Comparison of ENCODE assay signal across 2 cellular contexts in the genomic region with DNA sequence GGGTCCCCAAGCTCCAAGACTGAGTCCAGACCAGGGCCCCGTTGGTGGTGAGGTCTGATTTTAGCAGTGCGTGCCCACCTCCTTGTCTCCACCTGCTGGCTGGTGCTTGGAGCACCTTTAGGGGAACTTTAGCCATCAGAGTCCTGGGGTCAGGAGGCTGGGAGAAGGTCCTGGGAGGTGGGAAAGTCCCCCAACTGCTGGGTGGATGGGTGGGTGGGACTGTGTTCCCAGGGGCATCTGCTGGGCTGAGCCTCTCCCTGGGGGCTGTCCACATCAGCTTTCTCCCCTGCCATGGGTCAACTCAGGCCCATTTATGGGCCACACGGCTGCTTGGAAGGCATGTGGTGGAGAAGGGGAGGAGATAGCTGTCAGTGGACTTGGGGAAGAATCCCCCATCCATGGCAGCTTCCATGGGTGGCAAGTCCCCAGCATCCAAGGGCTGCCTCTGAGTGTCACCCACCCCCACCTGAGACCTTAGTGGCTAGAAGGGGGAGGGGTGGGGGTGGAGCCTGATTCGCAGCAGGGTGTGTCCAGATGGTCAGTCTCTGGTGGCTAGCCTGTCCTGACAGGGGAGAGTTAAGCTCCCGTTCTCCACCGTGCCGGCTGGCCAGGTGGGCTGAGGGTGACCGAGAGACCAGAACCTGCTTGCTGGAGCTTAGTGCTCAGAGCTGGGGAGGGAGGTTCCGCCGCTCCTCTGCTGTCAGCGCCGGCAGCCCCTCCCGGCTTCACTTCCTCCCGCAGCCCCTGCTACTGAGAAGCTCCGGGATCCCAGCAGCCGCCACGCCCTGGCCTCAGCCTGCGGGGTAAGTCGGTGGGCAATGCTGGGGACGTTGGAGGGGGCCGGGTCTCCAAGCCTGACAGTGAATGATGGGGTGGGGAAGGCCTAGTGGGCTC.
TF ChIP-seq lines count a peak whose summit lies in the region.

A gene with protein sequence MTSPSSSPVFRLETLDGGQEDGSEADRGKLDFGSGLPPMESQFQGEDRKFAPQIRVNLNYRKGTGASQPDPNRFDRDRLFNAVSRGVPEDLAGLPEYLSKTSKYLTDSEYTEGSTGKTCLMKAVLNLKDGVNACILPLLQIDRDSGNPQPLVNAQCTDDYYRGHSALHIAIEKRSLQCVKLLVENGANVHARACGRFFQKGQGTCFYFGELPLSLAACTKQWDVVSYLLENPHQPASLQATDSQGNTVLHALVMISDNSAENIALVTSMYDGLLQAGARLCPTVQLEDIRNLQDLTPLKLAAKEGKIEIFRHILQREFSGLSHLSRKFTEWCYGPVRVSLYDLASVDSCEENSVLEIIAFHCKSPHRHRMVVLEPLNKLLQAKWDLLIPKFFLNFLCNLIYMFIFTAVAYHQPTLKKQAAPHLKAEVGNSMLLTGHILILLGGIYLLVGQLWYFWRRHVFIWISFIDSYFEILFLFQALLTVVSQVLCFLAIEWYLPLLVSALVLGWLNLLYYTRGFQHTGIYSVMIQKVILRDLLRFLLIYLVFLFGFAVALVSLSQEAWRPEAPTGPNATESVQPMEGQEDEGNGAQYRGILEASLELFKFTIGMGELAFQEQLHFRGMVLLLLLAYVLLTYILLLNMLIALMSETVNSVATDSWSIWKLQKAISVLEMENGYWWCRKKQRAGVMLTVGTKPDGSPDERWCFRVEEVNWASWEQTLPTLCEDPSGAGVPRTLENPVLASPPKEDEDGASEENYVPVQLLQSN (plus strand): TSS at position 541 of the 894 bp plus-strand sequence. CDS start 2,098 bp downstream, outside the sequence.

TF ChIP-seq in K562, 482 proteins besides CTCF, POLR2A, EP300 and RAD21 (continued from another document and continues in another):
- TF ChIP-seq ZNF445 (CRISPR knock-in tag; IDR thresholded peaks at IDR 0.05; ENCODE audit: low read depth) (no peak), ZNF57 (CRISPR knock-in tag; IDR thresholded peaks at IDR 0.05) (no peak), EWSR1 (IDR thresholded peaks at IDR 0.05; ENCODE audit: borderline replicate concordance, low read depth, partially characterized antibody) (no peak), DMBX1 (CRISPR knock-in tag; IDR thresholded peaks at IDR 0.05; ENCODE audit: borderline replicate concordance) (no peak), KLF1 (tag; IDR thresholded peaks at IDR 0.05) (no peak), TAF1 (IDR thresholded peaks at IDR 0.05; ENCODE audit: control insufficient read depth, extremely low read depth, insufficient read depth, low read length, severe bottlenecking) (peak; percentile 60), PYGO2 (tag; IDR thresholded peaks at IDR 0.05) (no peak), NFRKB (IDR thresholded peaks at IDR 0.05; ENCODE audit: low read depth) (no peak), ZSCAN29 (IDR thresholded peaks at IDR 0.05) (no peak)
- TF ChIP-seq, protein P1, sequence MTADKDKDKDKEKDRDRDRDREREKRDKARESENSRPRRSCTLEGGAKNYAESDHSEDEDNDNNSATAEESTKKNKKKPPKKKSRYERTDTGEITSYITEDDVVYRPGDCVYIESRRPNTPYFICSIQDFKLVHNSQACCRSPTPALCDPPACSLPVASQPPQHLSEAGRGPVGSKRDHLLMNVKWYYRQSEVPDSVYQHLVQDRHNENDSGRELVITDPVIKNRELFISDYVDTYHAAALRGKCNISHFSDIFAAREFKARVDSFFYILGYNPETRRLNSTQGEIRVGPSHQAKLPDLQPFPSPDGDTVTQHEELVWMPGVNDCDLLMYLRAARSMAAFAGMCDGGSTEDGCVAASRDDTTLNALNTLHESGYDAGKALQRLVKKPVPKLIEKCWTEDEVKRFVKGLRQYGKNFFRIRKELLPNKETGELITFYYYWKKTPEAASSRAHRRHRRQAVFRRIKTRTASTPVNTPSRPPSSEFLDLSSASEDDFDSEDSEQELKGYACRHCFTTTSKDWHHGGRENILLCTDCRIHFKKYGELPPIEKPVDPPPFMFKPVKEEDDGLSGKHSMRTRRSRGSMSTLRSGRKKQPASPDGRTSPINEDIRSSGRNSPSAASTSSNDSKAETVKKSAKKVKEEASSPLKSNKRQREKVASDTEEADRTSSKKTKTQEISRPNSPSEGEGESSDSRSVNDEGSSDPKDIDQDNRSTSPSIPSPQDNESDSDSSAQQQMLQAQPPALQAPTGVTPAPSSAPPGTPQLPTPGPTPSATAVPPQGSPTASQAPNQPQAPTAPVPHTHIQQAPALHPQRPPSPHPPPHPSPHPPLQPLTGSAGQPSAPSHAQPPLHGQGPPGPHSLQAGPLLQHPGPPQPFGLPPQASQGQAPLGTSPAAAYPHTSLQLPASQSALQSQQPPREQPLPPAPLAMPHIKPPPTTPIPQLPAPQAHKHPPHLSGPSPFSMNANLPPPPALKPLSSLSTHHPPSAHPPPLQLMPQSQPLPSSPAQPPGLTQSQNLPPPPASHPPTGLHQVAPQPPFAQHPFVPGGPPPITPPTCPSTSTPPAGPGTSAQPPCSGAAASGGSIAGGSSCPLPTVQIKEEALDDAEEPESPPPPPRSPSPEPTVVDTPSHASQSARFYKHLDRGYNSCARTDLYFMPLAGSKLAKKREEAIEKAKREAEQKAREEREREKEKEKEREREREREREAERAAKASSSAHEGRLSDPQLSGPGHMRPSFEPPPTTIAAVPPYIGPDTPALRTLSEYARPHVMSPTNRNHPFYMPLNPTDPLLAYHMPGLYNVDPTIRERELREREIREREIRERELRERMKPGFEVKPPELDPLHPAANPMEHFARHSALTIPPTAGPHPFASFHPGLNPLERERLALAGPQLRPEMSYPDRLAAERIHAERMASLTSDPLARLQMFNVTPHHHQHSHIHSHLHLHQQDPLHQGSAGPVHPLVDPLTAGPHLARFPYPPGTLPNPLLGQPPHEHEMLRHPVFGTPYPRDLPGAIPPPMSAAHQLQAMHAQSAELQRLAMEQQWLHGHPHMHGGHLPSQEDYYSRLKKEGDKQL (CRISPR knock-in tag; IDR thresholded peaks at IDR 0.05; ENCODE audit: borderline replicate concordance), result no peak
- TF ChIP-seq, protein P2, sequence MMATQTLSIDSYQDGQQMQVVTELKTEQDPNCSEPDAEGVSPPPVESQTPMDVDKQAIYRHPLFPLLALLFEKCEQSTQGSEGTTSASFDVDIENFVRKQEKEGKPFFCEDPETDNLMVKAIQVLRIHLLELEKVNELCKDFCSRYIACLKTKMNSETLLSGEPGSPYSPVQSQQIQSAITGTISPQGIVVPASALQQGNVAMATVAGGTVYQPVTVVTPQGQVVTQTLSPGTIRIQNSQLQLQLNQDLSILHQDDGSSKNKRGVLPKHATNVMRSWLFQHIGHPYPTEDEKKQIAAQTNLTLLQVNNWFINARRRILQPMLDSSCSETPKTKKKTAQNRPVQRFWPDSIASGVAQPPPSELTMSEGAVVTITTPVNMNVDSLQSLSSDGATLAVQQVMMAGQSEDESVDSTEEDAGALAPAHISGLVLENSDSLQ (IDR thresholded peaks at IDR 0.05), result peak; percentile 22; the same call in 1 of the 2 replicates
- TF ChIP-seq, protein P3, sequence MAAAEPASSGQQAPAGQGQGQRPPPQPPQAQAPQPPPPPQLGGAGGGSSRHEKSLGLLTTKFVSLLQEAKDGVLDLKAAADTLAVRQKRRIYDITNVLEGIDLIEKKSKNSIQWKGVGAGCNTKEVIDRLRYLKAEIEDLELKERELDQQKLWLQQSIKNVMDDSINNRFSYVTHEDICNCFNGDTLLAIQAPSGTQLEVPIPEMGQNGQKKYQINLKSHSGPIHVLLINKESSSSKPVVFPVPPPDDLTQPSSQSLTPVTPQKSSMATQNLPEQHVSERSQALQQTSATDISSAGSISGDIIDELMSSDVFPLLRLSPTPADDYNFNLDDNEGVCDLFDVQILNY (CRISPR knock-in tag; IDR thresholded peaks at IDR 0.05), result no peak
- TF ChIP-seq, protein P4, sequence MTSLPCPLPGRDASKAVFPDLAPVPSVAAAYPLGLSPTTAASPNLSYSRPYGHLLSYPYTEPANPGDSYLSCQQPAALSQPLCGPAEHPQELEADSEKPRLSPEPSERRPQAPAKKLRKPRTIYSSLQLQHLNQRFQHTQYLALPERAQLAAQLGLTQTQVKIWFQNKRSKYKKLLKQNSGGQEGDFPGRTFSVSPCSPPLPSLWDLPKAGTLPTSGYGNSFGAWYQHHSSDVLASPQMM (CRISPR knock-in tag; IDR thresholded peaks at IDR 0.05), result no peak

TF ChIP-seq in HepG2, 621 proteins besides CTCF, POLR2A, EP300 and RAD21 (continued from another document and continues in another):
- TF ChIP-seq, protein P5, sequence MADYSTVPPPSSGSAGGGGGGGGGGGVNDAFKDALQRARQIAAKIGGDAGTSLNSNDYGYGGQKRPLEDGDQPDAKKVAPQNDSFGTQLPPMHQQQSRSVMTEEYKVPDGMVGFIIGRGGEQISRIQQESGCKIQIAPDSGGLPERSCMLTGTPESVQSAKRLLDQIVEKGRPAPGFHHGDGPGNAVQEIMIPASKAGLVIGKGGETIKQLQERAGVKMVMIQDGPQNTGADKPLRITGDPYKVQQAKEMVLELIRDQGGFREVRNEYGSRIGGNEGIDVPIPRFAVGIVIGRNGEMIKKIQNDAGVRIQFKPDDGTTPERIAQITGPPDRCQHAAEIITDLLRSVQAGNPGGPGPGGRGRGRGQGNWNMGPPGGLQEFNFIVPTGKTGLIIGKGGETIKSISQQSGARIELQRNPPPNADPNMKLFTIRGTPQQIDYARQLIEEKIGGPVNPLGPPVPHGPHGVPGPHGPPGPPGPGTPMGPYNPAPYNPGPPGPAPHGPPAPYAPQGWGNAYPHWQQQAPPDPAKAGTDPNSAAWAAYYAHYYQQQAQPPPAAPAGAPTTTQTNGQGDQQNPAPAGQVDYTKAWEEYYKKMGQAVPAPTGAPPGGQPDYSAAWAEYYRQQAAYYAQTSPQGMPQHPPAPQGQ (CRISPR knock-in tag; IDR thresholded peaks at IDR 0.05; ENCODE audit: borderline replicate concordance), result no peak
- TF ChIP-seq SALL2 (CRISPR knock-in tag; IDR thresholded peaks at IDR 0.05) (no peak), ZMYM3 (CRISPR knock-in tag; IDR thresholded peaks at IDR 0.05) (peak; percentile 7; the same call in 1 of the 2 replicates), ZNF850 (CRISPR knock-in tag; conservative IDR thresholded peaks at IDR 0.05) (no peak), PAX8 (CRISPR knock-in tag; IDR thresholded peaks at IDR 0.05; ENCODE audit: borderline replicate concordance) (no peak), HIVEP1 (CRISPR knock-in tag; IDR thresholded peaks at IDR 0.05) (no peak), FOXK2 (IDR thresholded peaks at IDR 0.05) (no peak), ZNF737 (CRISPR knock-in tag; IDR thresholded peaks at IDR 0.05; ENCODE audit: borderline replicate concordance) (no peak), ZNF343 (CRISPR knock-in tag; IDR thresholded peaks at IDR 0.05) (peak; percentile 13; the same call in 1 of the 2 replicates), ZNF678 (CRISPR knock-in tag; IDR thresholded peaks at IDR 0.05) (no peak), FOXC1 (CRISPR knock-in tag; IDR thresholded peaks at IDR 0.05; ENCODE audit: borderline replicate concordance) (no peak), GATAD2A (CRISPR knock-in tag; IDR thresholded peaks at IDR 0.05) (0 out of 2 replicates have a peak, but pooled peaks have one; percentile 4), HOXD1 (CRISPR knock-in tag; IDR thresholded peaks at IDR 0.05) (no peak), RBM39 (IDR thresholded peaks at IDR 0.05; ENCODE audit: low read depth, low read length, poor library complexity, severe bottlenecking) (peak; percentile 41), NR2F1 (CRISPR knock-in tag; IDR thresholded peaks at IDR 0.05) (no peak), BCL6 (CRISPR knock-in tag; IDR thresholded peaks at IDR 0.05) (no peak), ZFAT (CRISPR knock-in tag; conservative IDR thresholded peaks at IDR 0.05) (no peak), HMG20A (CRISPR knock-in tag; IDR thresholded peaks at IDR 0.05; ENCODE audit: borderline replicate concordance) (no peak), NFYB (CRISPR knock-in tag; IDR thresholded peaks at IDR 0.05) (no peak)
- TF ChIP-seq, protein P6, sequence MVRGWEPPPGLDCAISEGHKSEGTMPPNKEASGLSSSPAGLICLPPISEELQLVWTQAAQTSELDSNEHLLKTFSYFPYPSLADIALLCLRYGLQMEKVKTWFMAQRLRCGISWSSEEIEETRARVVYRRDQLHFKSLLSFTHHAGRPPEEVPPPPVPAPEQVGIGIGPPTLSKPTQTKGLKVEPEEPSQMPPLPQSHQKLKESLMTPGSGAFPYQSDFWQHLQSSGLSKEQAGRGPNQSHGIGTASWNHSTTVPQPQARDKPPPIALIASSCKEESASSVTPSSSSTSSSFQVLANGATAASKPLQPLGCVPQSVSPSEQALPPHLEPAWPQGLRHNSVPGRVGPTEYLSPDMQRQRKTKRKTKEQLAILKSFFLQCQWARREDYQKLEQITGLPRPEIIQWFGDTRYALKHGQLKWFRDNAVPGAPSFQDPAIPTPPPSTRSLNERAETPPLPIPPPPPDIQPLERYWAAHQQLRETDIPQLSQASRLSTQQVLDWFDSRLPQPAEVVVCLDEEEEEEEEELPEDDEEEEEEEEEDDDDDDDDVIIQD (CRISPR knock-in tag; IDR thresholded peaks at IDR 0.05; ENCODE audit: low read depth), result 0 out of 2 replicates have a peak, but pooled peaks have one; percentile 28
- TF ChIP-seq, protein P7, sequence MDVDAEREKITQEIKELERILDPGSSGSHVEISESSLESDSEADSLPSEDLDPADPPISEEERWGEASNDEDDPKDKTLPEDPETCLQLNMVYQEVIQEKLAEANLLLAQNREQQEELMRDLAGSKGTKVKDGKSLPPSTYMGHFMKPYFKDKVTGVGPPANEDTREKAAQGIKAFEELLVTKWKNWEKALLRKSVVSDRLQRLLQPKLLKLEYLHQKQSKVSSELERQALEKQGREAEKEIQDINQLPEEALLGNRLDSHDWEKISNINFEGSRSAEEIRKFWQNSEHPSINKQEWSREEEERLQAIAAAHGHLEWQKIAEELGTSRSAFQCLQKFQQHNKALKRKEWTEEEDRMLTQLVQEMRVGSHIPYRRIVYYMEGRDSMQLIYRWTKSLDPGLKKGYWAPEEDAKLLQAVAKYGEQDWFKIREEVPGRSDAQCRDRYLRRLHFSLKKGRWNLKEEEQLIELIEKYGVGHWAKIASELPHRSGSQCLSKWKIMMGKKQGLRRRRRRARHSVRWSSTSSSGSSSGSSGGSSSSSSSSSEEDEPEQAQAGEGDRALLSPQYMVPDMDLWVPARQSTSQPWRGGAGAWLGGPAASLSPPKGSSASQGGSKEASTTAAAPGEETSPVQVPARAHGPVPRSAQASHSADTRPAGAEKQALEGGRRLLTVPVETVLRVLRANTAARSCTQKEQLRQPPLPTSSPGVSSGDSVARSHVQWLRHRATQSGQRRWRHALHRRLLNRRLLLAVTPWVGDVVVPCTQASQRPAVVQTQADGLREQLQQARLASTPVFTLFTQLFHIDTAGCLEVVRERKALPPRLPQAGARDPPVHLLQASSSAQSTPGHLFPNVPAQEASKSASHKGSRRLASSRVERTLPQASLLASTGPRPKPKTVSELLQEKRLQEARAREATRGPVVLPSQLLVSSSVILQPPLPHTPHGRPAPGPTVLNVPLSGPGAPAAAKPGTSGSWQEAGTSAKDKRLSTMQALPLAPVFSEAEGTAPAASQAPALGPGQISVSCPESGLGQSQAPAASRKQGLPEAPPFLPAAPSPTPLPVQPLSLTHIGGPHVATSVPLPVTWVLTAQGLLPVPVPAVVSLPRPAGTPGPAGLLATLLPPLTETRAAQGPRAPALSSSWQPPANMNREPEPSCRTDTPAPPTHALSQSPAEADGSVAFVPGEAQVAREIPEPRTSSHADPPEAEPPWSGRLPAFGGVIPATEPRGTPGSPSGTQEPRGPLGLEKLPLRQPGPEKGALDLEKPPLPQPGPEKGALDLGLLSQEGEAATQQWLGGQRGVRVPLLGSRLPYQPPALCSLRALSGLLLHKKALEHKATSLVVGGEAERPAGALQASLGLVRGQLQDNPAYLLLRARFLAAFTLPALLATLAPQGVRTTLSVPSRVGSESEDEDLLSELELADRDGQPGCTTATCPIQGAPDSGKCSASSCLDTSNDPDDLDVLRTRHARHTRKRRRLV (CRISPR knock-in tag; IDR thresholded peaks at IDR 0.05), result 0 out of 2 replicates have a peak, but pooled peaks have one; percentile 65
- TF ChIP-seq, protein P8, sequence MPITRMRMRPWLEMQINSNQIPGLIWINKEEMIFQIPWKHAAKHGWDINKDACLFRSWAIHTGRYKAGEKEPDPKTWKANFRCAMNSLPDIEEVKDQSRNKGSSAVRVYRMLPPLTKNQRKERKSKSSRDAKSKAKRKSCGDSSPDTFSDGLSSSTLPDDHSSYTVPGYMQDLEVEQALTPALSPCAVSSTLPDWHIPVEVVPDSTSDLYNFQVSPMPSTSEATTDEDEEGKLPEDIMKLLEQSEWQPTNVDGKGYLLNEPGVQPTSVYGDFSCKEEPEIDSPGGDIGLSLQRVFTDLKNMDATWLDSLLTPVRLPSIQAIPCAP (CRISPR knock-in tag; IDR thresholded peaks at IDR 0.05; ENCODE audit: low read depth), result no peak
